Comparison of ENCODE assay signal across 1 cellular context in genomic region chr17:50575581-50576210, GRCh38.
TF ChIP-seq lines count a peak whose summit lies in the region.

No MANE protein-coding gene starts in this region.

TF ChIP-seq in GM12878, 131 proteins besides CTCF, POLR2A, EP300 and RAD21:
- TF ChIP-seq YY1 (IDR thresholded peaks at IDR 0.05; ENCODE audit: low read depth, low read length) (no peak), RELB (IDR thresholded peaks at IDR 0.05; ENCODE audit: low read depth) (no peak), ZBTB40 (IDR thresholded peaks at IDR 0.05; ENCODE audit: borderline replicate concordance) (no peak), HCFC1 (IDR thresholded peaks at IDR 0.05; ENCODE audit: low read length) (no peak)
